Comparison of ENCODE assay signal across 1 cellular context in genomic region chr16:81864646-81865382, GRCh38.
TF ChIP-seq lines count a peak whose summit lies in the region.

No MANE protein-coding gene starts in this region.

TF ChIP-seq in WTC11, 78 proteins besides CTCF, POLR2A, EP300 and RAD21 (continued from another document):
- no peak for TF ChIP-seq ZNF425 (CRISPR knock-in tag; conservative IDR thresholded peaks at IDR 0.05)
- TF ChIP-seq ZNF416 (CRISPR knock-in tag; IDR thresholded peaks at IDR 0.05) = no peak
